18 cellular contexts compared by ENCODE assay signal in the genomic region with DNA sequence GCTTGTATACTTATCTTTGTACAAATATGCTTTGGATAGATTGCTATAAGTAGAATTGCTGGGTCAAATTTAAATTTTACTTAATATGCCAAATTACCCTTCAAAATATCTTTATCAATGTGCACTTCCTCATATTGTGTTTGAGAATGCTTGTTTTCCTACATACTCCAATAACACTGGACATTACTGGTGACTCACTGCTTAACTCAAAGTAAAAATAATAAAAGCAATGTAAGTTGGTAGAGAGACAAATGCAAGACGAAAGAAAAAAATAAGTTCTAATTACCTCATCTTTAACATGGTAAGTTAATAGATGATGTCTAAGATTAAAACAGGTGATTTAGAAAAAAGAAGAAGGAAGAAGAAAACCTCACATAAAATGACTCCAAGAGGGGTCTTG. TPM values are rescaled to one million over a fixed set of nuclear protein-coding genes. Genes with fewer than 3 reads are reported as not detected.
A peak's percentile ranks its signal among the peaks of the same experiment; 100 is the strongest.
DNase-seq lines count a peak whose midpoint lies in the region; ATAC-seq, FAIRE-seq and TF ChIP-seq lines count a peak whose summit lies in the region.
"Had no signal": no experiment of that assay in that cellular context is flagged by ENCODE, and none has a peak within 500 bp of the region (broad histone marks: within the 10 kb centered on the region; RNA-seq: fewer than 3 reads in every experiment).

No MANE protein-coding gene starts in this region.

- no peaks in the 10 kb centered on the region for H3K79me2 ChIP-seq in GM12878 (ENCODE audit: control insufficient read depth, insufficient read depth, low read length)

- TF ChIP-seq CTCF in GM12878 (IDR thresholded peaks at IDR 0.05 in 2 of 3, conservative IDR thresholded peaks at IDR 0.05 in 1 of 3; ENCODE audit: control insufficient read depth in 2 of 3, extremely low read depth in 1 of 3, insufficient read depth in 1 of 3, low read depth in 3 of 3, low read length in 3 of 3) (no peak), fibroblast of the aortic adventitia (IDR thresholded peaks at IDR 0.05; ENCODE audit: insufficient read depth, low read length) (no peak)

- DNase-seq in LHCN-M2 (ENCODE audit: low read depth) = peak; percentile 25
- DNase-seq in GM12878 (ENCODE audit: low read depth, low spot score) = no peak
- peak; percentile 55 for DNase-seq in fibroblast of the aortic adventitia (ENCODE audit: low read depth)
- DNase-seq in skeletal muscle cell (ENCODE audit: low read depth) = peak; percentile 16
- DNase-seq in NCI-H2227 treated with DMSO at 0.1 percent for 48 hours (lab: John Stamatoyannopoulos, UW) = no peak
- DNase-seq: BE2C; CD4-positive, alpha-beta memory T cell; GM23248; NCI-H146; NCI-H2081 treated with DMSO at 0.1 percent for 48 hours; NCI-H345; NCI-H526 treated with DMSO at 0.1 percent for 48 hours; NK-92 treated with Interleukin-12 subunit alpha and Interleukin-12 subunit beta, amount 100 ng/mL, for 24 hours; OCI-M1 had no signal

- RAD21 ChIA-PET in GM12878 (lab: Charles Lee; ENCODE audit: unreplicated experiment) = no interaction called here

- H3K9me3 ChIP-seq in GM12878 (replicated peaks; ENCODE audit: control insufficient read depth, insufficient read depth, low read length) = no peaks in the 10 kb centered on the region
- H3K9me3 ChIP-seq: BE2C had no signal

- H2AFZ ChIP-seq in GM12878 (ENCODE audit: control insufficient read depth, low read depth, low read length) = no peak overlapping the region

- H3K27ac ChIP-seq in GM12878 (ENCODE audit: control insufficient read depth, insufficient read depth) = no peak overlapping the region
- H3K27ac ChIP-seq: GM23248 had no signal

- H3K4me3 ChIP-seq in GM12878 (no peak overlapping the region), fibroblast of the aortic adventitia (ENCODE audit: low read depth, low read length) (no peak overlapping the region), skeletal muscle cell (ENCODE audit: low read depth, low read length) (no peak overlapping the region)
- H3K4me3 ChIP-seq: GM23248 had no signal

- SMC1A ChIA-PET in GM12878 (lab: Charles Lee; ENCODE audit: uncharacterized antibody, unreplicated experiment) = no interaction called here

- FAIRE-seq in GM12878 (lab: Jason Lieb, UNC) = no peak
- FAIRE-seq: GM19239 had no signal

- TF ChIP-seq RAD21 in GM12878 (IDR thresholded peaks at IDR 0.05; ENCODE audit: insufficient read depth, low read depth, low read length) = no peak

- ATAC-seq in GM12878 (no peak), GM21515 (IDR thresholded peaks at IDR 0.05; ENCODE audit: unreplicated experiment) (no peak), HG03025 (IDR thresholded peaks at IDR 0.05; ENCODE audit: low FRiP score, unreplicated experiment) (no peak)
- ATAC-seq: HCT116 had no signal

- H4K20me1 ChIP-seq in GM12878 (ENCODE audit: control insufficient read depth, insufficient read depth) = no peaks in the 10 kb centered on the region

- H3K4me1 ChIP-seq in GM12878 (ENCODE audit: control insufficient read depth, insufficient read depth, low read length) = no peaks in the 10 kb centered on the region
- H3K4me1 ChIP-seq: BE2C had no signal

- TF ChIP-seq EP300 in GM12878 (IDR thresholded peaks at IDR 0.05; ENCODE audit: borderline replicate concordance in 1 of 2, control insufficient read depth in 1 of 2, low read depth in 2 of 2, low read length in 2 of 2) = no peak

- intact Hi-C loops in GM12878 (cut with micrococcal nuclease; ENCODE audit: unreplicated experiment) = no loop called here

- TF ChIP-seq POLR2A in GM12878 (IDR thresholded peaks at IDR 0.05; ENCODE audit: low read depth, low read length) = no peak

- H3K9ac ChIP-seq in GM12878 (ENCODE audit: control insufficient read depth, insufficient read depth, low read length) = no peak overlapping the region
- H3K9ac ChIP-seq: GM23248 had no signal

- BruUV-seq in GM12878 (replicated peaks; lab: Mats Ljungman, UMichigan) = no TSS peak

- in situ Hi-C loops in GM12878 (cut with MboI) = no loop called here

- H3K4me2 ChIP-seq in GM12878 (ENCODE audit: control insufficient read depth, insufficient read depth) = no peak overlapping the region

- POLR2A ChIA-PET in GM12878 (lab: Charles Lee) = no interaction called here

- no peaks in the 10 kb centered on the region for H3K36me3 ChIP-seq in GM12878 (ENCODE audit: control insufficient read depth in 2 of 2, insufficient read depth in 2 of 2, low read length in 1 of 2)
- H3K36me3 ChIP-seq: BE2C had no signal

- CTCF ChIA-PET in GM12878 (lab: Yijun Ruan, JAX) = no interaction called here

- WGBS in GM12878 (ENCODE audit: insufficient coverage, insufficient replicate concordance, low lambda C conversion rate, missing lambda C conversion rate) = 0% methylated on average over 1 of the region's 1 CpG

- H3K27me3 ChIP-seq in GM12878 (replicated peaks in 1 of 2; ENCODE audit: control insufficient read depth in 2 of 2, insufficient read depth in 2 of 2, low read length in 1 of 2) = no peaks in the 10 kb centered on the region
- H3K27me3 ChIP-seq: BE2C had no signal

TF ChIP-seq in GM12878, 131 proteins besides CTCF, POLR2A, EP300 and RAD21:
- TF ChIP-seq, protein P1, sequence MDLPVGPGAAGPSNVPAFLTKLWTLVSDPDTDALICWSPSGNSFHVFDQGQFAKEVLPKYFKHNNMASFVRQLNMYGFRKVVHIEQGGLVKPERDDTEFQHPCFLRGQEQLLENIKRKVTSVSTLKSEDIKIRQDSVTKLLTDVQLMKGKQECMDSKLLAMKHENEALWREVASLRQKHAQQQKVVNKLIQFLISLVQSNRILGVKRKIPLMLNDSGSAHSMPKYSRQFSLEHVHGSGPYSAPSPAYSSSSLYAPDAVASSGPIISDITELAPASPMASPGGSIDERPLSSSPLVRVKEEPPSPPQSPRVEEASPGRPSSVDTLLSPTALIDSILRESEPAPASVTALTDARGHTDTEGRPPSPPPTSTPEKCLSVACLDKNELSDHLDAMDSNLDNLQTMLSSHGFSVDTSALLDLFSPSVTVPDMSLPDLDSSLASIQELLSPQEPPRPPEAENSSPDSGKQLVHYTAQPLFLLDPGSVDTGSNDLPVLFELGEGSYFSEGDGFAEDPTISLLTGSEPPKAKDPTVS (IDR thresholded peaks at IDR 0.05; ENCODE audit: low read depth, low read length) = no peak
- TF ChIP-seq, protein P2, sequence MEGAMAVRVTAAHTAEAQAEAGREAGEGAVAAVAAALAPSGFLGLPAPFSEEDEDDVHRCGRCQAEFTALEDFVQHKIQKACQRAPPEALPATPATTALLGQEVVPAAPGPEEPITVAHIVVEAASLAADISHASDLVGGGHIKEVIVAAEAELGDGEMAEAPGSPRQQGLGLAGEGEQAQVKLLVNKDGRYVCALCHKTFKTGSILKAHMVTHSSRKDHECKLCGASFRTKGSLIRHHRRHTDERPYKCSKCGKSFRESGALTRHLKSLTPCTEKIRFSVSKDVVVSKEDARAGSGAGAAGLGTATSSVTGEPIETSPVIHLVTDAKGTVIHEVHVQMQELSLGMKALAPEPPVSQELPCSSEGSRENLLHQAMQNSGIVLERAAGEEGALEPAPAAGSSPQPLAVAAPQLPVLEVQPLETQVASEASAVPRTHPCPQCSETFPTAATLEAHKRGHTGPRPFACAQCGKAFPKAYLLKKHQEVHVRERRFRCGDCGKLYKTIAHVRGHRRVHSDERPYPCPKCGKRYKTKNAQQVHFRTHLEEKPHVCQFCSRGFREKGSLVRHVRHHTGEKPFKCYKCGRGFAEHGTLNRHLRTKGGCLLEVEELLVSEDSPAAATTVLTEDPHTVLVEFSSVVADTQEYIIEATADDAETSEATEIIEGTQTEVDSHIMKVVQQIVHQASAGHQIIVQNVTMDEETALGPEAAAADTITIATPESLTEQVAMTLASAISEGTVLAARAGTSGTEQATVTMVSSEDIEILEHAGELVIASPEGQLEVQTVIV (IDR thresholded peaks at IDR 0.05; ENCODE audit: borderline replicate concordance, partially characterized antibody) = no peak
- 0 out of 2 replicates have a peak, but pooled peaks have one; percentile 3 for TF ChIP-seq SPI1 (IDR thresholded peaks at IDR 0.05; ENCODE audit: borderline replicate concordance, insufficient read depth, low read depth, low read length)

RNA-seq across cellular contexts. Expression of a gene that starts 7.9 kb away (rescaled TPM):
- total RNA-seq in LHCN-M2 (2014; rRNA removed) = 39.2 and 45.2 TPM in 2 replicates
- polyA plus RNA-seq in LHCN-M2 (2012) = 56.6 TPM
- total RNA-seq in GM12878 (2013; cell fraction: nucleolus; rRNA removed) = 37.4 and 40.3 TPM in 2 replicates
- 18.0 and 22.5 TPM in 2 replicates for total RNA-seq in GM12878 (2014; rRNA removed)
- total RNA-seq in GM12878 (2014; rRNA removed; fragmentation: Illumina TruSeq; extraction: Trizol) = 38.0 and 38.2 TPM in 2 replicates
- total RNA-seq in GM12878 (2021) = 44.5 and 45.6 TPM in 2 replicates
- 11.3 TPM for polyA plus RNA-seq in GM12878 (2011; ENCODE audit: low read depth)
- polyA plus RNA-seq in GM12878 (2011; rRNA removed) = 34.7 and 45.3 TPM in 2 replicates
- polyA plus RNA-seq in GM12878 (2011; cell fraction: cytosol; rRNA removed) = 16.0 and 17.5 TPM in 2 replicates
- 13.4 and 14.5 TPM in 2 replicates for polyA plus RNA-seq in GM12878 (2011; cell fraction: nucleus; rRNA removed)
- polyA plus RNA-seq in GM12878 (2012) = 32.4 and 39.7 TPM in 2 replicates
- polyA plus RNA-seq in GM12878 (2014; fragmentation: Illumina TruSeq; extraction: Trizol) = 49.9 and 57.3 TPM in 2 replicates
- polyA plus RNA-seq in GM12878 (2014; fragmentation: Nextera tagmentation; extraction: Ambion mirVana) = 10 to 100 TPM; 19.8 to 20.2 TPM
- 28.6 and 33.4 TPM in 2 replicates for polyA plus RNA-seq in GM12878 (2014; rRNA removed)
- 10 to 100 TPM; 57.2 to 59.0 TPM for polyA plus RNA-seq in GM12878 (2016; fragmentation: Nextera tagmentation; extraction: Ambion mirVana)
- polyA minus RNA-seq in GM12878 (2011; rRNA and poly(A)+ RNA removed) = 20.3 and 30.5 TPM in 2 replicates
- 8.0 and 16.7 TPM in 2 replicates for polyA minus RNA-seq in GM12878 (2011; cell fraction: cytosol; rRNA and poly(A)+ RNA removed)
- 7.9 and 11.7 TPM in 2 replicates for polyA minus RNA-seq in GM12878 (2011; cell fraction: nucleus; rRNA and poly(A)+ RNA removed)
- 85.3 and 89.5 TPM in 2 replicates for total RNA-seq in fibroblast of the aortic adventitia (ENCODE audit: low replicate concordance)

Comparison
In these comparisons a context has a peak if more than half of its experiments do, and no peak if none do; other contexts are left out.
1. DNase-seq: peak in LHCN-M2 (single experiment), fibroblast of the aortic adventitia (single experiment) and skeletal muscle cell (single experiment); none in GM12878 (single experiment) and NCI-H2227 treated with DMSO at 0.1 percent for 48 hours (single experiment).